ENCODE assay signal across 8 cellular contexts in the genomic region with DNA sequence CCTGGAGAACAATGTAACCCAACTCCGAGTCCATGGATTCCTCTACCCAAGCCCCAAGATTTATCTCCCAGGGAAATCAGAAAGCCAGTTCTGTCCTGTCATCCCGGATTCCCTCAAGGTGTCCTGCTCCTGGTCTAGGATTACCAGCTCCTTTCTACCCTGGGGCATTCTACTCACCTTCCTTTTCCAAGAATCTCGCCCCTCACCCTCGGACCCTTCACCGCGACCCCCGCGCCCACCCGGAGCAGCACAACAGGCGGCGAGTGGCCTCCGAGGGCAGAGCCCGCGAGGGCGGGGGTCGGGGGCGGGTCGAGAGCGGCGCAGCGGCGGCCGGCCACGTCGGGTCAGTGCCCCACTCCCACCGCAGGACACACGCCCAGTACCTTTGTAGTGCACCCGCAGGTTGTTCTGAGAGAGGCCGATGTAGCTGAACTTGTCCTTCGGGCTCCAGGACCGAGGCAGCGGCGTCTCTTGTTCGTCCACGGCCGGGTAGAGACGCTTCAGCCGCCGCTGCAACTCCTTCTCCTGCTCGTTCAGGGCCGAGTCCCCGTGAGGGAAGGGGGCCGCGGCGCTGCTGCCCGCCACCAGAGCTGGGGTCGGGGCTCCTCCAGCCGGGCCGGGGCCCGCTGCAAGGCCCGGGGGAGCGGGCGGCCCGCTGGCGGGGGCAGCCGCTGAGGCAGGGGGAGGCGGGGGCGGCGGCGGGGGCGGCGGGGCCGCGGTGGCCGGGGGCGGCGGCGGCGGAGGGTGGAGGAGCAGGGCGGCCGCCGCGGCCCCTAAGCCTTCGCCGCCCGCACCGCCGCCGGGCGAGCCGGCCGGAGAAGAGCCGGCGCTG. TPM values are rescaled to one million over a fixed set of nuclear protein-coding genes. Genes with fewer than 3 reads are reported as not detected.
DNase-seq lines count a peak whose midpoint lies in the region; ATAC-seq and TF ChIP-seq lines count a peak whose summit lies in the region.

No MANE protein-coding gene starts in this region.

- H3K27ac Mint-ChIP-seq in Caco-2 (ENCODE audit: unreplicated experiment), result peak overlapping the region; percentile 70

- no peaks in the 10 kb centered on the region for H3K9me3 ChIP-seq in Caco-2
- H3K9me3 ChIP-seq in HUES6 (ENCODE audit: control insufficient read depth, insufficient read depth, low read depth, low read length), result peaks cover 5% of the 10 kb centered on the region

- peak overlapping the region; percentile 85 for H3K9ac ChIP-seq in HUES6 (ENCODE audit: low read length)

- DNase-seq in Caco-2 (peak; percentile 58 to 66), choroid plexus epithelial cell (ENCODE audit: low read depth) (peak; percentile 27), left lobe of liver (ENCODE audit: low spot score) (peak; percentile 73), NCI-H1092 treated with DMSO at 0.1 percent for 48 hours (lab: John Stamatoyannopoulos, UW) (no peak)
- DNase-seq in stimulated activated CD8-positive, alpha-beta memory T cell treated with anti-CD3 and anti-CD28 coated beads, Interleukin-12 subunit alpha, Interleukin-12 subunit beta, amount 100 ng/mL, for 4 hours (ENCODE audit: low read depth), result peak; percentile 22

- peak overlapping the region; percentile 69 for H3K4me3 ChIP-seq in Caco-2 (ENCODE audit: low read depth, low read length)
- H3K4me3 ChIP-seq in HUES6 (ENCODE audit: low read depth, low read length), result peak overlapping the region; percentile 75
- peak overlapping the region; percentile 77 for H3K4me3 ChIP-seq in choroid plexus epithelial cell (ENCODE audit: low read depth, low read length)

- H3K4me1 Mint-ChIP-seq in Caco-2 (ENCODE audit: low read depth, unreplicated experiment), result peaks cover 12% of the 10 kb centered on the region

- no TSS peak for BruUV-seq in Caco-2 (replicated peaks; lab: Mats Ljungman, UMichigan)

- H3K27me3 Mint-ChIP-seq in Caco-2 (ENCODE audit: insufficient read depth, unreplicated experiment), result no peaks in the 10 kb centered on the region

- H3K36me3 Mint-ChIP-seq in Caco-2 (ENCODE audit: insufficient read depth, unreplicated experiment), result peaks cover 7% of the 10 kb centered on the region

- CTCF ChIA-PET in Caco-2 (lab: Charles Lee), result no interaction called here

- H3K9me3 Mint-ChIP-seq in Caco-2 (ENCODE audit: unreplicated experiment), result no peaks in the 10 kb centered on the region

- H3K4me3 Mint-ChIP-seq in Caco-2 (ENCODE audit: unreplicated experiment), result peak overlapping the region; percentile 91

- no peak for TF ChIP-seq CTCF in Caco-2 (IDR thresholded peaks at IDR 0.05; ENCODE audit: insufficient read depth in 1 of 2, low read depth in 1 of 2, low read length in 1 of 2, severe bottlenecking in 1 of 2, unreplicated experiment in 1 of 2)
- no peak for TF ChIP-seq CTCF in VCaP (conservative IDR thresholded peaks at IDR 0.05)
- no peak for TF ChIP-seq CTCF in choroid plexus epithelial cell (conservative IDR thresholded peaks at IDR 0.05; ENCODE audit: low read depth, low read length)

- ATAC-seq in GM21423 (IDR thresholded peaks at IDR 0.05; ENCODE audit: unreplicated experiment), result peak; percentile 7
- peak; percentile 50 for ATAC-seq in left lobe of liver

- H3K27ac ChIP-seq in HUES6 (ENCODE audit: low read depth, low read length) (peak overlapping the region; percentile 70; the same call in 1 of the 2 replicates), VCaP (peak overlapping the region; percentile 79)

- POLR2A ChIA-PET in Caco-2 (lab: Charles Lee), result interaction anchor here (0.7 kb wide), 1 partner anchor 96 kb away, joined by 3 read pairs; a partner anchor contains a TSS

- H3K27me3 ChIP-seq in Caco-2 (replicated peaks; ENCODE audit: control insufficient read depth, insufficient read depth, low read length) (no peaks in the 10 kb centered on the region), HUES6 (ENCODE audit: control insufficient read depth, insufficient read depth, low read length) (no peaks in the 10 kb centered on the region)

- intact Hi-C loops in Caco-2 (cut with micrococcal nuclease; ENCODE audit: unreplicated experiment), result no loop called here

- H3K36me3 ChIP-seq in Caco-2 (ENCODE audit: control insufficient read depth, insufficient read depth, low read length) (no peaks in the 10 kb centered on the region), HUES6 (ENCODE audit: control insufficient read depth, insufficient read depth, low read length) (no peaks in the 10 kb centered on the region)

- peaks cover 19% of the 10 kb centered on the region for H3K4me1 ChIP-seq in Caco-2
- H3K4me1 ChIP-seq in HUES6 (ENCODE audit: control insufficient read depth, insufficient read depth, low read length), result peaks cover 20% of the 10 kb centered on the region

RNA-seq across cellular contexts. Expression of a gene that starts 0.9 kb away (rescaled TPM):
- total RNA-seq in Caco-2 (2022), result 36.7 and 38.2 TPM in 2 replicates
- total RNA-seq in left lobe of liver, result 15.5 TPM
